In genomic region chr16:2785101-2785991, GRCh38 we compare ENCODE assay signal across 1 cellular context.
TF ChIP-seq lines count a peak whose summit lies in the region.

No MANE protein-coding gene starts in this region.

TF ChIP-seq in IMR-90, 13 proteins besides CTCF, POLR2A, EP300 and RAD21 (continued from another document):
- TF ChIP-seq, protein P1, sequence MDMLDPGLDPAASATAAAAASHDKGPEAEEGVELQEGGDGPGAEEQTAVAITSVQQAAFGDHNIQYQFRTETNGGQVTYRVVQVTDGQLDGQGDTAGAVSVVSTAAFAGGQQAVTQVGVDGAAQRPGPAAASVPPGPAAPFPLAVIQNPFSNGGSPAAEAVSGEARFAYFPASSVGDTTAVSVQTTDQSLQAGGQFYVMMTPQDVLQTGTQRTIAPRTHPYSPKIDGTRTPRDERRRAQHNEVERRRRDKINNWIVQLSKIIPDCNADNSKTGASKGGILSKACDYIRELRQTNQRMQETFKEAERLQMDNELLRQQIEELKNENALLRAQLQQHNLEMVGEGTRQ (IDR thresholded peaks at IDR 0.05; ENCODE audit: low read depth, low read length), result no peak
- TF ChIP-seq BHLHE40 (IDR thresholded peaks at IDR 0.05; ENCODE audit: low read depth, low read length), result no peak
